18 cellular contexts compared by ENCODE assay signal in genomic region chr10:4370376-4370775, GRCh38.
A peak's percentile ranks its signal among the peaks of the same experiment; 100 is the strongest.
DNase-seq lines count a peak whose midpoint lies in the region; ATAC-seq, FAIRE-seq and TF ChIP-seq lines count a peak whose summit lies in the region.
"Had no signal": no experiment of that assay in that cellular context is flagged by ENCODE, and none has a peak within 500 bp of the region (broad histone marks: within the 10 kb centered on the region; RNA-seq: fewer than 3 reads in every experiment).

No MANE protein-coding gene starts in this region.

- H2AFZ ChIP-seq in keratinocyte (ENCODE audit: control insufficient read depth, low read length), result no peak overlapping the region

- no peaks in the 10 kb centered on the region for H3K4me1 ChIP-seq in keratinocyte (ENCODE audit: control insufficient read depth, extremely low read depth, insufficient read depth, low read length)

- peak; percentile 29 for FAIRE-seq in keratinocyte (lab: Jason Lieb, UNC)
- FAIRE-seq: D721Med, HTR-8/SVneo had no signal

- dilution Hi-C loops in keratinocyte (cut with MboI; ENCODE audit: extremely low pct_ligation_motif_present, low sequenced_read_pairs), result no loop called here

- H3K27me3 ChIP-seq in keratinocyte (ENCODE audit: control insufficient read depth, extremely low read depth, insufficient read depth, low read length), result no peaks in the 10 kb centered on the region

- DNase-seq in RPMI7951 (ENCODE audit: low read depth) (peak; percentile 76), astrocyte of the spinal cord (ENCODE audit: low read depth, low spot score) (peak; percentile 75), keratinocyte (ENCODE audit: low read depth, low spot score) (no peak), retina (peak; percentile 8)
- DNase-seq in activated T-cell treated with anti-CD3 and anti-CD28 coated beads, Interleukin-2, amount 50 U/mL, for 1 hour, result no peak
- DNase-seq: ACHN, C1 segment of cervical spinal cord, DMS79, H9, MM.1S, NCI-H1092, NCI-H1436 treated with DMSO at 0.1 percent for 48 hours, NCI-H2029 treated with DMSO at 0.1 percent for 48 hours had no signal

- no peaks in the 10 kb centered on the region for H4K20me1 ChIP-seq in keratinocyte (ENCODE audit: control insufficient read depth, extremely low read depth, insufficient read depth, low read length)

- no peak overlapping the region for H3K27ac ChIP-seq in keratinocyte (ENCODE audit: control insufficient read depth, insufficient read depth, low read length)

- TF ChIP-seq CTCF in astrocyte of the spinal cord (IDR thresholded peaks at IDR 0.05; ENCODE audit: low read depth, low read length) (no peak), keratinocyte (optimal IDR thresholded peaks at IDR 0.05 in 1 of 3, IDR thresholded peaks at IDR 0.05 in 1 of 3, conservative IDR thresholded peaks at IDR 0.05 in 1 of 3; ENCODE audit: extremely low read depth in 1 of 3, insufficient read depth in 2 of 3, low read length in 3 of 3) (no peak)

- H3K79me2 ChIP-seq in keratinocyte (ENCODE audit: control insufficient read depth, insufficient read depth, low read length), result no peaks in the 10 kb centered on the region

- ATAC-seq in GM19455 (IDR thresholded peaks at IDR 0.05; ENCODE audit: unreplicated experiment) (no peak), HG03439 (IDR thresholded peaks at IDR 0.05; ENCODE audit: unreplicated experiment) (no peak)
- ATAC-seq: Panc1 had no signal

- H3K9me3 ChIP-seq in keratinocyte (ENCODE audit: control insufficient read depth, low read depth, low read length), result no peaks in the 10 kb centered on the region

- H3K9me1 ChIP-seq in keratinocyte (ENCODE audit: control insufficient read depth, extremely low read depth, insufficient read depth, low read length), result no peaks in the 10 kb centered on the region

- H3K36me3 ChIP-seq in keratinocyte (ENCODE audit: control insufficient read depth in 2 of 2, extremely low read depth in 1 of 2, insufficient read depth in 2 of 2, low read length in 2 of 2), result no peaks in the 10 kb centered on the region

- H3K4me3 ChIP-seq in astrocyte of the spinal cord (ENCODE audit: low read depth, low read length) (no peak overlapping the region), keratinocyte (ENCODE audit: control insufficient read depth in 2 of 3, extremely low read depth in 1 of 3, insufficient read depth in 2 of 3, low read depth in 1 of 3, low read length in 3 of 3) (no peak overlapping the region)

- no peak overlapping the region for H3K4me2 ChIP-seq in keratinocyte (ENCODE audit: control insufficient read depth, extremely low read depth, insufficient read depth, low read depth, low read length)

- in situ Hi-C loops in astrocyte of the spinal cord (cut with HindIII; ENCODE audit: low sequenced_read_pairs), result no loop called here

- no peak overlapping the region for H3K9ac ChIP-seq in keratinocyte (ENCODE audit: control insufficient read depth, extremely low read depth, insufficient read depth, low read length)

Comparison
In these comparisons a context has a peak if more than half of its experiments do, and no peak if none do; other contexts are left out.
1. DNase-seq: peak in RPMI7951 (single experiment), astrocyte of the spinal cord (single experiment) and retina (single experiment); none in keratinocyte (single experiment) and activated T-cell treated with anti-CD3 and anti-CD28 coated beads, Interleukin-2, amount 50 U/mL, for 1 hour (single experiment).